In genomic region chr21:31929548-31929947, GRCh38 we compare ENCODE assay signal across 1 cellular context.
TF ChIP-seq lines count a peak whose summit lies in the region.

No MANE protein-coding gene starts in this region.

TF ChIP-seq in HepG2, 621 proteins besides CTCF, POLR2A, EP300 and RAD21 (continued from another document and continues in another):
- TF ChIP-seq BRF2 (CRISPR knock-in tag; IDR thresholded peaks at IDR 0.05), result 0 out of 2 replicates have a peak, but pooled peaks have one; percentile 34
- TF ChIP-seq ZBTB25 (CRISPR knock-in tag; IDR thresholded peaks at IDR 0.05), result no peak
- TF ChIP-seq IRF2 (CRISPR knock-in tag; IDR thresholded peaks at IDR 0.05), result peak; percentile 81
- TF ChIP-seq KMT2A (CRISPR knock-in tag; IDR thresholded peaks at IDR 0.05), result peak; percentile 66; the same call in 1 of the 2 replicates
- TF ChIP-seq ZNF550 (CRISPR knock-in tag; IDR thresholded peaks at IDR 0.05; ENCODE audit: borderline replicate concordance), result no peak
- no peak for TF ChIP-seq ZNF670 (CRISPR knock-in tag; IDR thresholded peaks at IDR 0.05; ENCODE audit: borderline replicate concordance)
- peak; percentile 90 for TF ChIP-seq PITX1 (CRISPR knock-in tag; IDR thresholded peaks at IDR 0.05)
- TF ChIP-seq LCORL (IDR thresholded peaks at IDR 0.05), result no peak
- 0 out of 2 replicates have a peak, but pooled peaks have one; percentile 75 for TF ChIP-seq LCORL (CRISPR knock-in tag; IDR thresholded peaks at IDR 0.05)
- peak; percentile 68; the same call in 1 of the 2 replicates for TF ChIP-seq ZNF414 (CRISPR knock-in tag; IDR thresholded peaks at IDR 0.05)
- TF ChIP-seq ZNF326 (CRISPR knock-in tag; IDR thresholded peaks at IDR 0.05; ENCODE audit: borderline replicate concordance), result no peak
- TF ChIP-seq KDM6A (CRISPR knock-in tag; IDR thresholded peaks at IDR 0.05; ENCODE audit: low read depth), result peak; percentile 80
- TF ChIP-seq FOXA1 (IDR thresholded peaks at IDR 0.05), result no peak
- peak; percentile 96 for TF ChIP-seq FOXA1 (CRISPR knock-in tag; IDR thresholded peaks at IDR 0.05)
- TF ChIP-seq MEF2D (CRISPR knock-in tag; IDR thresholded peaks at IDR 0.05), result peak; percentile 75
- no peak for TF ChIP-seq ZNF333 (CRISPR knock-in tag; IDR thresholded peaks at IDR 0.05; ENCODE audit: borderline replicate concordance)
- no peak for TF ChIP-seq ZNF816 (CRISPR knock-in tag; IDR thresholded peaks at IDR 0.05; ENCODE audit: borderline replicate concordance)
- no peak for TF ChIP-seq ZNF772 (CRISPR knock-in tag; IDR thresholded peaks at IDR 0.05)
- TF ChIP-seq SP1 (IDR thresholded peaks at IDR 0.05), result no peak
- TF ChIP-seq SP1 (CRISPR knock-in tag; IDR thresholded peaks at IDR 0.05), result no peak
- peak; percentile 93; the same call in 1 of the 2 replicates for TF ChIP-seq ZNF710 (CRISPR knock-in tag; IDR thresholded peaks at IDR 0.05; ENCODE audit: borderline replicate concordance)
- peak; percentile 40 for TF ChIP-seq XRCC5 (optimal IDR thresholded peaks at IDR 0.05; ENCODE audit: low read length)
- no peak for TF ChIP-seq ZNF20 (CRISPR knock-in tag; IDR thresholded peaks at IDR 0.05)
- TF ChIP-seq ZBTB39 (CRISPR knock-in tag; IDR thresholded peaks at IDR 0.05), result no peak
- TF ChIP-seq ZNF773 (CRISPR knock-in tag; IDR thresholded peaks at IDR 0.05; ENCODE audit: borderline replicate concordance), result no peak
- peak; percentile 85 for TF ChIP-seq RARA (CRISPR knock-in tag; IDR thresholded peaks at IDR 0.05)
- peak; percentile 74 for TF ChIP-seq ZFX (CRISPR knock-in tag; IDR thresholded peaks at IDR 0.05; ENCODE audit: low read depth)
- peak; percentile 85; the same call in 1 of the 2 replicates for TF ChIP-seq SIX4 (CRISPR knock-in tag; IDR thresholded peaks at IDR 0.05)
- TF ChIP-seq TFAP4 (IDR thresholded peaks at IDR 0.05; ENCODE audit: borderline replicate concordance, low read depth), result peak; percentile 43; the same call in 1 of the 2 replicates
- 0 out of 2 replicates have a peak, but pooled peaks have one; percentile 47 for TF ChIP-seq ZNF431 (CRISPR knock-in tag; IDR thresholded peaks at IDR 0.05; ENCODE audit: borderline replicate concordance, low read depth)
- peak; percentile 98 for TF ChIP-seq NR2F2 (IDR thresholded peaks at IDR 0.05; ENCODE audit: borderline replicate concordance, low read depth)
- peak; percentile 51; the same call in 1 of the 2 replicates for TF ChIP-seq ERF (CRISPR knock-in tag; IDR thresholded peaks at IDR 0.05)
- peak; percentile 58; the same call in 1 of the 2 replicates for TF ChIP-seq BHLHE40 (IDR thresholded peaks at IDR 0.05; ENCODE audit: low read length)
- peak; percentile 73; the same call in 1 of the 2 replicates for TF ChIP-seq FOXK1 (CRISPR knock-in tag; IDR thresholded peaks at IDR 0.05; ENCODE audit: borderline replicate concordance, low read depth)
- peak; percentile 53; the same call in 1 of the 2 replicates for TF ChIP-seq ZKSCAN8 (CRISPR knock-in tag; IDR thresholded peaks at IDR 0.05; ENCODE audit: borderline replicate concordance)
- TF ChIP-seq HINFP (CRISPR knock-in tag; IDR thresholded peaks at IDR 0.05; ENCODE audit: low read depth), result no peak; the same call in 1 of the 2 replicates
- 0 out of 2 replicates have a peak, but pooled peaks have one; percentile 24 for TF ChIP-seq PBX2 (CRISPR knock-in tag; IDR thresholded peaks at IDR 0.05)
- no peak for TF ChIP-seq FOXP1 (IDR thresholded peaks at IDR 0.05)
- peak; percentile 80 for TF ChIP-seq FOXP1 (CRISPR knock-in tag; IDR thresholded peaks at IDR 0.05)
- TF ChIP-seq KLF13 (CRISPR knock-in tag; IDR thresholded peaks at IDR 0.05), result no peak
- TF ChIP-seq MLX (CRISPR knock-in tag; IDR thresholded peaks at IDR 0.05), result peak; percentile 81; the same call in 1 of the 2 replicates
- TF ChIP-seq TBX2 (CRISPR knock-in tag; IDR thresholded peaks at IDR 0.05; ENCODE audit: borderline replicate concordance), result peak; percentile 77; the same call in 1 of the 2 replicates
- peak; percentile 57; the same call in 1 of the 2 replicates for TF ChIP-seq REPIN1 (CRISPR knock-in tag; IDR thresholded peaks at IDR 0.05; ENCODE audit: borderline replicate concordance, low read depth)
- TF ChIP-seq XBP1 (CRISPR knock-in tag; IDR thresholded peaks at IDR 0.05), result no peak
- TF ChIP-seq PAWR (CRISPR knock-in tag; IDR thresholded peaks at IDR 0.05; ENCODE audit: borderline replicate concordance), result no peak
- peak; percentile 79; the same call in 1 of the 2 replicates for TF ChIP-seq IKZF5 (CRISPR knock-in tag; IDR thresholded peaks at IDR 0.05)
- peak; percentile 69; the same call in 1 of the 2 replicates for TF ChIP-seq ZNF574 (CRISPR knock-in tag; IDR thresholded peaks at IDR 0.05)
- TF ChIP-seq CEBPB (IDR thresholded peaks at IDR 0.05; ENCODE audit: borderline replicate concordance, low read depth, low read length), result peak; percentile 58; the same call in 1 of the 2 replicates
